ENCODE assay signal across 21 cellular contexts in the genomic region with DNA sequence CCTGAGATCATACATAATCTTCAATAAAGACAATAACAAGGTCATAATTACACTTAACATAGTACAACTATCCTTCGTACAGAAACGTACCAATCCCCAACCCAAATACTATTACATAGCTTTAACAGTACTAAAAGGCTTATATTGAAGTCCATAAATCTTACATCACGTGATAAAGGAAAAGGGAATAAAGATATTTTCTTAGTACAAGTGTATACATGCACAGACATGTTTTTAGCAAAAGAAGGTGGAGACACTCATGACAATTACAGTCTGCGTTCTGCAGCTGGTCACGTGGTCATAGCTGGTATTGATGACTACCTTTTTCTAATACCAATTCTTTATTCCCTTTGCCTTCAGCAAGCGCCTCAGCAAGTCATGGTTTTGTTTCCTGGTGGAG.
DNase-seq lines count a peak whose midpoint lies in the region; ATAC-seq, FAIRE-seq and TF ChIP-seq lines count a peak whose summit lies in the region.
"Had no signal": no experiment of that assay in that cellular context is flagged by ENCODE, and none has a peak within 500 bp of the region (broad histone marks: within the 10 kb centered on the region; RNA-seq: fewer than 3 reads in every experiment).

No MANE protein-coding gene starts in this region.

- H3K9me3 Mint-ChIP-seq in endodermal cell: peaks cover 1% of the 10 kb centered on the region
- peaks cover 21% of the 10 kb centered on the region for H3K9me3 Mint-ChIP-seq in HFFc6

- H3K4me1 Mint-ChIP-seq in endodermal cell (peaks cover 15% of the 10 kb centered on the region), HFFc6 (ENCODE audit: low read depth) (no peaks in the 10 kb centered on the region)
- H3K4me1 Mint-ChIP-seq: B cell had no signal

- intact Hi-C loops in HepG2 (cut with micrococcal nuclease; ENCODE audit: unreplicated experiment) (no loop called here), right lobe of liver (cut with DNase I) (no loop called here), Right ventricle myocardium superior (cut with DNase I) (no loop called here)

- CTCF ChIA-PET in HepG2 (lab: Yijun Ruan, JAX; ENCODE audit: low intra/inter-chr PET ratio, low total read pairs): no interaction called here

- H3K9ac ChIP-seq in HepG2 (ENCODE audit: insufficient read depth, low read depth, low read length) (no peak overlapping the region), endodermal cell (ENCODE audit: extremely low read depth, low read length, poor library complexity, severe bottlenecking) (no peak overlapping the region)
- H3K9ac ChIP-seq: BLaER1 treated with 17β-estradiol and CSF1 and Interleukin-3, amounts not matched to agents 10 nM and 100 nM had no signal

- no peaks in the 10 kb centered on the region for H4K20me1 ChIP-seq in HepG2 (ENCODE audit: insufficient read depth, low read length)
- H4K20me1 ChIP-seq: BLaER1 treated with 17β-estradiol and CSF1 and Interleukin-3, amounts not matched to agents 10 nM and 100 nM had no signal

- H3K27ac Mint-ChIP-seq in endodermal cell: no peak overlapping the region
- no peak overlapping the region for H3K27ac Mint-ChIP-seq in HFFc6
- H3K27ac Mint-ChIP-seq: B cell; CD4-positive, alpha-beta T cell; CD8-positive, alpha-beta T cell had no signal

- TF ChIP-seq CTCF in HepG2 (CRISPR knock-in tag; IDR thresholded peaks at IDR 0.05) (no peak), right lobe of liver (IDR thresholded peaks at IDR 0.05) (no peak), endodermal cell (conservative IDR thresholded peaks at IDR 0.05) (no peak), HFFc6 (IDR thresholded peaks at IDR 0.05) (no peak)

- H2AFZ ChIP-seq in HepG2 (ENCODE audit: low read length): no peak overlapping the region

- no peak for ATAC-seq in HepG2
- no peak for ATAC-seq in right lobe of liver
- no peak for ATAC-seq in Right ventricle myocardium superior (ENCODE audit: poor library complexity)
- ATAC-seq: A549; CD8-positive, alpha-beta T cell had no signal

- H3K4me3 ChIP-seq in HepG2 (replicated peaks in 1 of 3; ENCODE audit: insufficient read depth in 1 of 3, low read depth in 2 of 3, low read length in 3 of 3): no peak overlapping the region
- H3K4me3 ChIP-seq in right lobe of liver: no peak overlapping the region
- H3K4me3 ChIP-seq in endodermal cell (ENCODE audit: low read length): peak overlapping the region; percentile 58
- H3K4me3 ChIP-seq: A549; BLaER1 treated with 17β-estradiol and CSF1 and Interleukin-3, amounts not matched to agents 10 nM and 100 nM had no signal

- H3K4me1 ChIP-seq in HepG2 (ENCODE audit: insufficient read depth, low read length) (no peaks in the 10 kb centered on the region), right lobe of liver (no peaks in the 10 kb centered on the region), endodermal cell (ENCODE audit: control insufficient read depth, insufficient read depth, low read length) (no peaks in the 10 kb centered on the region)
- H3K4me1 ChIP-seq: A549; BLaER1 treated with 17β-estradiol and CSF1 and Interleukin-3, amounts not matched to agents 10 nM and 100 nM; Caco-2 had no signal

- H3K27me3 Mint-ChIP-seq in endodermal cell (ENCODE audit: insufficient read depth): no peaks in the 10 kb centered on the region
- H3K27me3 Mint-ChIP-seq in HFFc6 (ENCODE audit: insufficient read depth): no peaks in the 10 kb centered on the region
- H3K27me3 Mint-ChIP-seq: B cell; CD4-positive, alpha-beta T cell had no signal

- no peak overlapping the region for H3K4me2 ChIP-seq in HepG2 (ENCODE audit: low read depth, low read length)
- H3K4me2 ChIP-seq: A549; BLaER1 treated with 17β-estradiol and CSF1 and Interleukin-3, amounts not matched to agents 10 nM and 100 nM had no signal

- BruUV-seq in HepG2 (replicated peaks; lab: Mats Ljungman, UMichigan): no TSS peak

- no peak for TF ChIP-seq RAD21 in HepG2 (CRISPR knock-in tag; IDR thresholded peaks at IDR 0.05)

- H3K27me3 ChIP-seq in HepG2 (ENCODE audit: control insufficient read depth in 1 of 2, insufficient read depth in 2 of 2, low read length in 2 of 2) (no peaks in the 10 kb centered on the region), right lobe of liver (no peaks in the 10 kb centered on the region), endodermal cell (ENCODE audit: control insufficient read depth, insufficient read depth, low read length, poor library complexity, severe bottlenecking) (no peaks in the 10 kb centered on the region)
- H3K27me3 ChIP-seq: BLaER1 treated with 17β-estradiol and CSF1 and Interleukin-3, amounts not matched to agents 10 nM and 100 nM had no signal

- peaks cover 5% of the 10 kb centered on the region for H3K36me3 Mint-ChIP-seq in endodermal cell (ENCODE audit: low read depth)
- no peaks in the 10 kb centered on the region for H3K36me3 Mint-ChIP-seq in HFFc6 (ENCODE audit: low read depth)
- H3K36me3 Mint-ChIP-seq: CD8-positive, alpha-beta T cell had no signal

- H3K4me3 Mint-ChIP-seq in endodermal cell: no peak overlapping the region
- no peak overlapping the region for H3K4me3 Mint-ChIP-seq in HFFc6
- H3K4me3 Mint-ChIP-seq: B cell; CD4-positive, alpha-beta T cell; CD8-positive, alpha-beta T cell had no signal

- 25% methylated on average over 6 of the region's 6 CpGs for WGBS in HepG2 (ENCODE audit: low lambda C conversion rate)
- WGBS in right lobe of liver (ENCODE audit: insufficient coverage, low coverage, low lambda C conversion rate, missing lambda C conversion rate): 54% methylated on average over 6 of the region's 6 CpGs
- WGBS in endodermal cell (ENCODE audit: insufficient coverage in 1 of 2, insufficient read length in 1 of 2), 2 experiments: 95 to 100% methylated on average over 3 to 6 of the region's 6 CpGs

- H3K27ac ChIP-seq in HepG2 (ENCODE audit: extremely low read length, insufficient read depth, low read length): no peak overlapping the region
- H3K27ac ChIP-seq in right lobe of liver: no peak overlapping the region
- no peak overlapping the region for H3K27ac ChIP-seq in endodermal cell (ENCODE audit: low read depth, low read length)
- H3K27ac ChIP-seq: 22Rv1; A549; BLaER1 treated with 17β-estradiol and CSF1 and Interleukin-3, amounts not matched to agents 10 nM and 100 nM; C4-2B had no signal

- H3K79me2 ChIP-seq in HepG2 (ENCODE audit: insufficient read depth, low read length): no peaks in the 10 kb centered on the region

- POLR2A ChIA-PET in HepG2 (lab: Yijun Ruan, JAX): no interaction called here

- in situ Hi-C loops in HepG2 (cut with HindIII; ENCODE audit: extremely low pct_ligation_motif_present, low pct_unique_long_range_greater_than_20kb): no loop called here

- no peak for FAIRE-seq in HepG2 (lab: Jason Lieb, UNC)
- FAIRE-seq: A549, D721Med, G401.6, GM12891, GM19239 had no signal

- no peak for DNase-seq in HepG2 (ENCODE audit: low spot score)
- no peak for DNase-seq in right lobe of liver
- DNase-seq in endodermal cell: no peak
- no peak for DNase-seq in Right ventricle myocardium superior
- no peak for DNase-seq in HFFc6
- DNase-seq: AML-193; Caco-2; Calu3; CD4-positive, alpha-beta T cell; CD8-positive, alpha-beta T cell; DMS79 treated with DMSO at 0.1 percent for 48 hours; GF-D8 had no signal

- H3K36me3 ChIP-seq in HepG2 (replicated peaks in 1 of 2; ENCODE audit: control insufficient read depth in 1 of 2, insufficient read depth in 2 of 2, low read length in 2 of 2) (no peaks in the 10 kb centered on the region), right lobe of liver (no peaks in the 10 kb centered on the region), endodermal cell (ENCODE audit: control insufficient read depth, insufficient read depth, low read length) (no peaks in the 10 kb centered on the region)
- H3K36me3 ChIP-seq: BLaER1 treated with 17β-estradiol and CSF1 and Interleukin-3, amounts not matched to agents 10 nM and 100 nM had no signal

- no peak for TF ChIP-seq EP300 in HepG2 (IDR thresholded peaks at IDR 0.05; ENCODE audit: low read depth in 2 of 2, low read length in 2 of 2)
- no peak for TF ChIP-seq EP300 in HepG2 (CRISPR knock-in tag; IDR thresholded peaks at IDR 0.05; ENCODE audit: borderline replicate concordance)

- H3K9me3 ChIP-seq in HepG2 (ENCODE audit: low read length) (no peaks in the 10 kb centered on the region), right lobe of liver (no peaks in the 10 kb centered on the region), endodermal cell (ENCODE audit: control insufficient read depth, low read length) (no peaks in the 10 kb centered on the region)
- H3K9me3 ChIP-seq: A549; BLaER1 treated with 17β-estradiol and CSF1 and Interleukin-3, amounts not matched to agents 10 nM and 100 nM; Caco-2 had no signal

- no peak for TF ChIP-seq POLR2A in HepG2 (IDR thresholded peaks at IDR 0.05; ENCODE audit: insufficient read depth in 1 of 2, low read depth in 2 of 2, low read length in 2 of 2)
- TF ChIP-seq POLR2A in right lobe of liver (IDR thresholded peaks at IDR 0.05): no peak

TF ChIP-seq in HepG2, 621 proteins besides CTCF, POLR2A, EP300 and RAD21:
- TF ChIP-seq HDAC6 (IDR thresholded peaks at IDR 0.05; ENCODE audit: low read depth, low read length) (no peak), RAD51 (IDR thresholded peaks at IDR 0.05; ENCODE audit: borderline replicate concordance) (peak; percentile 65; the same call in 1 of the 2 replicates)
- TF ChIP-seq, protein P1, sequence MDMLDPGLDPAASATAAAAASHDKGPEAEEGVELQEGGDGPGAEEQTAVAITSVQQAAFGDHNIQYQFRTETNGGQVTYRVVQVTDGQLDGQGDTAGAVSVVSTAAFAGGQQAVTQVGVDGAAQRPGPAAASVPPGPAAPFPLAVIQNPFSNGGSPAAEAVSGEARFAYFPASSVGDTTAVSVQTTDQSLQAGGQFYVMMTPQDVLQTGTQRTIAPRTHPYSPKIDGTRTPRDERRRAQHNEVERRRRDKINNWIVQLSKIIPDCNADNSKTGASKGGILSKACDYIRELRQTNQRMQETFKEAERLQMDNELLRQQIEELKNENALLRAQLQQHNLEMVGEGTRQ (IDR thresholded peaks at IDR 0.05; ENCODE audit: low read depth, low read length): peak; percentile 30; the same call in 1 of the 2 replicates
- TF ChIP-seq, protein P1 (CRISPR knock-in tag; IDR thresholded peaks at IDR 0.05; ENCODE audit: borderline replicate concordance): no peak
